Comparison of ENCODE assay signal across 20 cellular contexts in the genomic region with DNA sequence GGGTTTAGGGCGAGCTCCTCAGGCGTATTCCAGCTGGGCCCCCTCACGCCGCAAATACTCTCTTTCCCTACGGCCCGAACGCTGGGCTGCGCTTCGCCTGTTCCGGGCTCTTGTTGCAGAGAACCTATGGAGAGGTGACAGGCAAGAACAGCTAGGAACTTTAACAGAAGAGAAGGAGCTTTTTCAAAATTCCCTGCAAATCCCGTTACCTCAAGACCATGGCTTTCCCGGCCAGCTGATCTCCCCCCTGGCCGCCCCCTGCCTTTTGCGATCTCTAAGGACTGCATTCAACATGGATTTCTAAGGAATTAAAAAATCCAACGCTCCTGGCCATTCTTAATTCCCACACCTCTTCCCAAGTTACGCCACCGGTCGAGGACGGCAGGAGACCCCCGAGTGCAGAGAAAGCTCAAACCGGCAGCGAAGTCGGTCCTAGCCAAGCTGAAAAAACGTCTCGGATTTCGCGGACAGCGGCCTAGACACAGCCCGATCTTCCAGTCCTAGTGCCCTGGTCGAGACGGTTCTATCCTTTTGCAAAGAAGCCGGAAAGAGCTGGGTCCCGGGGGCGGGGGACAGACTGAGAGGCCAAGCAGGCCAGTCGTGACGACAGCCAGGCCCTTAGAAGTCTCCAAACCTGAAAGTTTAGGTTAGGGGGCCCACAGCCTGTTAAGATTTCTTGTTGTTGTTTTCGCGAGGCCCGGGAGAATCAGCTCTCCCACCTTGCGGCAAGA. TPM values are rescaled to one million over a fixed set of nuclear protein-coding genes. Genes with fewer than 3 reads are reported as not detected.
A peak's percentile ranks its signal among the peaks of the same experiment; 100 is the strongest.
DNase-seq lines count a peak whose midpoint lies in the region; ATAC-seq, FAIRE-seq and TF ChIP-seq lines count a peak whose summit lies in the region.
"Had no signal": no experiment of that assay in that cellular context is flagged by ENCODE, and none has a peak within 500 bp of the region (broad histone marks: within the 10 kb centered on the region; RNA-seq: fewer than 3 reads in every experiment).

No MANE protein-coding gene starts in this region.

- H3K4me2 ChIP-seq in endothelial cell of umbilical vein (ENCODE audit: insufficient read depth, low read length) (no peak overlapping the region), neuronal stem cell (ENCODE audit: insufficient read depth, low read length, poor library complexity, severe bottlenecking) (no peak overlapping the region)

- no peaks in the 10 kb centered on the region for H3K79me2 ChIP-seq in endothelial cell of umbilical vein (ENCODE audit: control insufficient read depth, insufficient read depth, low read length)

- H3K9me3 ChIP-seq in HUES6 (ENCODE audit: control insufficient read depth, insufficient read depth, low read depth, low read length) (no peaks in the 10 kb centered on the region), endothelial cell of umbilical vein (replicated peaks; ENCODE audit: control insufficient read depth, insufficient read depth, low read length) (no peaks in the 10 kb centered on the region), neuronal stem cell (replicated peaks in 1 of 2; ENCODE audit: control insufficient read depth in 2 of 2, insufficient read depth in 1 of 2, low read depth in 1 of 2, low read length in 2 of 2) (no peaks in the 10 kb centered on the region), HAP-1 (no peaks in the 10 kb centered on the region; the same call in 1 of the 2 replicates)
- H3K9me3 ChIP-seq: transverse colon had no signal

- H3K23ac ChIP-seq in neuronal stem cell (ENCODE audit: low read depth, low read length, poor library complexity) = no peak overlapping the region

- H2BK15ac ChIP-seq in neuronal stem cell (ENCODE audit: low read length) = no peak overlapping the region

- H3K4me3 ChIP-seq in AG10803 (ENCODE audit: low read length) (peak overlapping the region; percentile 70), HUES6 (ENCODE audit: low read depth, low read length) (peak overlapping the region; percentile 49), endothelial cell of umbilical vein (replicated peaks in 1 of 3; ENCODE audit: insufficient read depth in 1 of 3, low read depth in 1 of 3, low read length in 3 of 3) (no peak overlapping the region), neuronal stem cell (ENCODE audit: low read length in 2 of 2) (no peak overlapping the region), HAP-1 (no peak overlapping the region)
- H3K4me3 ChIP-seq: transverse colon had no signal

- no peak overlapping the region for H2AK5ac ChIP-seq in neuronal stem cell (ENCODE audit: low read depth, low read length)

- H3K9me1 ChIP-seq in endothelial cell of umbilical vein (replicated peaks; ENCODE audit: control insufficient read depth, extremely low read depth, insufficient read depth, low read length) = no peaks in the 10 kb centered on the region

- no peak for ATAC-seq in HG03460 (IDR thresholded peaks at IDR 0.05; ENCODE audit: unreplicated experiment)
- no peak for ATAC-seq in GM18867 (IDR thresholded peaks at IDR 0.05; ENCODE audit: unreplicated experiment)
- ATAC-seq: effector memory CD8-positive, alpha-beta T cell had no signal

- H4K91ac ChIP-seq in neuronal stem cell (ENCODE audit: low read depth, low read length, poor library complexity) = no peak overlapping the region

- TF ChIP-seq CTCF in AG10803 (conservative IDR thresholded peaks at IDR 0.05; ENCODE audit: low read length) = no peak
- TF ChIP-seq CTCF in endothelial cell of umbilical vein (IDR thresholded peaks at IDR 0.05; ENCODE audit: extremely low read depth in 1 of 2, insufficient read depth in 1 of 2, low read depth in 1 of 2, low read length in 2 of 2) = no peak

- H2BK120ac ChIP-seq in neuronal stem cell (ENCODE audit: low read depth, low read length) = no peak overlapping the region

- H2BK12ac ChIP-seq in neuronal stem cell (ENCODE audit: low read length) = no peak overlapping the region

- H3K4ac ChIP-seq in neuronal stem cell (ENCODE audit: low read length) = no peak overlapping the region

- CTCF ChIA-PET in endothelial cell of umbilical vein (lab: Charles Lee) = interaction anchor here (1.3 to 1.7 kb wide), 2 partner anchors 10 to 19 kb away, joined by 7 to 9 read pairs; no protein-coding TSS in a partner anchor

- no peak for TF ChIP-seq POLR2A in endothelial cell of umbilical vein (IDR thresholded peaks at IDR 0.05; ENCODE audit: low read depth, low read length)

- no TSS peak for BruUV-seq in endothelial cell of umbilical vein (replicated peaks; lab: Mats Ljungman, UMichigan)

- dilution Hi-C loops in endothelial cell of umbilical vein (cut with MboI; ENCODE audit: extremely low pct_ligation_motif_present, low sequenced_read_pairs) = no loop called here

- H3K9ac ChIP-seq in HUES6 (ENCODE audit: low read length) = no peak overlapping the region
- no peak overlapping the region for H3K9ac ChIP-seq in endothelial cell of umbilical vein (replicated peaks; ENCODE audit: extremely low read depth, insufficient read depth, low read length)
- H3K9ac ChIP-seq in neuronal stem cell (ENCODE audit: low read depth, low read length, poor library complexity) = no peak overlapping the region

- H3K27ac ChIP-seq in HUES6 (ENCODE audit: low read depth, low read length) = no peak overlapping the region
- no peak overlapping the region for H3K27ac ChIP-seq in endothelial cell of umbilical vein (ENCODE audit: insufficient read depth, low read depth, low read length)
- H3K27ac ChIP-seq in neuronal stem cell (replicated peaks; ENCODE audit: low read length) = no peak overlapping the region
- H3K27ac ChIP-seq: RWPE1, transverse colon had no signal

- no peak overlapping the region for H2BK5ac ChIP-seq in neuronal stem cell (ENCODE audit: low read length)

- H3K18ac ChIP-seq in neuronal stem cell (ENCODE audit: low read length) = no peak overlapping the region

- H3K4me1 ChIP-seq in HUES6 (ENCODE audit: control insufficient read depth, insufficient read depth, low read length) (peaks cover 64% of the 10 kb centered on the region), endothelial cell of umbilical vein (ENCODE audit: control insufficient read depth, extremely low read depth, insufficient read depth, low read length) (peaks cover 12% of the 10 kb centered on the region), neuronal stem cell (ENCODE audit: control insufficient read depth in 2 of 2, insufficient read depth in 1 of 2, low read depth in 1 of 2, low read length in 2 of 2) (peaks cover 8% of the 10 kb centered on the region in 2 donors), HAP-1 (no peaks in the 10 kb centered on the region)

- H3K14ac ChIP-seq in neuronal stem cell (ENCODE audit: low read length) = no peak overlapping the region

- in situ Hi-C loops in HAP-1 (cut with MboI; ENCODE audit: low sequenced_read_pairs) = loop anchor here (10.0 kb wide), 1 partner anchor 1114 kb away; no protein-coding TSS in a partner anchor

- H2AFZ ChIP-seq in endothelial cell of umbilical vein (ENCODE audit: low read depth, low read length) (no peak overlapping the region), neuronal stem cell (ENCODE audit: low read length) (peak overlapping the region; percentile 88)

- H3K79me1 ChIP-seq in neuronal stem cell (ENCODE audit: low read depth, low read length) = no peaks in the 10 kb centered on the region

- whole genome bisulfite sequencing in neuronal stem cell (ENCODE audit: extremely low coverage in 2 of 2, insufficient read length in 2 of 2, insufficient replicate concordance in 1 of 2), 2 donors = no CpG with 5 or more reads among the region's 40 CpGs

- H3K27me3 ChIP-seq in HUES6 (ENCODE audit: control insufficient read depth, insufficient read depth, low read length) = peaks cover 100% of the 10 kb centered on the region
- H3K27me3 ChIP-seq in endothelial cell of umbilical vein (ENCODE audit: control insufficient read depth in 2 of 2, insufficient read depth in 2 of 2, low read length in 2 of 2) = peaks cover 95 to 98% of the 10 kb centered on the region in 2 experiments
- H3K27me3 ChIP-seq in neuronal stem cell (ENCODE audit: control insufficient read depth in 3 of 3, insufficient read depth in 3 of 3, low read depth in 1 of 3, low read length in 3 of 3) = peaks cover 78 to 100% (median 100%) of the 10 kb centered on the region in 3 experiments
- H3K27me3 ChIP-seq in HAP-1 (ENCODE audit: low read depth) = no peaks in the 10 kb centered on the region

- H4K20me1 ChIP-seq in endothelial cell of umbilical vein (replicated peaks; ENCODE audit: control insufficient read depth, extremely low read depth, insufficient read depth, low read length) = no peaks in the 10 kb centered on the region

- H3K36me3 ChIP-seq in HUES6 (ENCODE audit: control insufficient read depth, insufficient read depth, low read length) (no peaks in the 10 kb centered on the region), endothelial cell of umbilical vein (ENCODE audit: control insufficient read depth in 2 of 2, extremely low read depth in 1 of 2, insufficient read depth in 2 of 2, low read length in 2 of 2) (no peaks in the 10 kb centered on the region), neuronal stem cell (replicated peaks in 1 of 2; ENCODE audit: control insufficient read depth in 2 of 2, insufficient read depth in 2 of 2, low read length in 2 of 2) (no peaks in the 10 kb centered on the region), HAP-1 (replicated peaks) (no peaks in the 10 kb centered on the region)
- H3K36me3 ChIP-seq: transverse colon had no signal

- H4K8ac ChIP-seq in neuronal stem cell (ENCODE audit: low read depth, low read length) = no peak overlapping the region

- DNase-seq in AG10803 (ENCODE audit: low read depth) (no peak), endothelial cell of umbilical vein (ENCODE audit: low read depth, low spot score) (no peak), neuronal stem cell (ENCODE audit: low spot score) (no peak), HAP-1 (ENCODE audit: low spot score in 2 of 2) (no peak), mucosa of gallbladder (ENCODE audit: low spot score) (no peak)
- DNase-seq: activated CD4-positive, alpha-beta T cell treated with anti-CD3 and anti-CD28 coated beads, Interleukin-2, amount 50 U/mL, for 4 hours; DMS53; effector memory CD8-positive, alpha-beta T cell; Karpas-422; NCI-H1436; NCI-H524 treated with DMSO at 0.1 percent for 48 hours; occipital lobe; stimulated activated CD4-positive, alpha-beta T cell treated with anti-CD3 and anti-CD28 coated beads, Interleukin-15, amount 100 ng/mL, for 24 hours; transverse colon had no signal

- no peak for FAIRE-seq in endothelial cell of umbilical vein (lab: Jason Lieb, UNC)
- FAIRE-seq: GM12891 had no signal

- POLR2A ChIA-PET in endothelial cell of umbilical vein (lab: Charles Lee) = no interaction called here

- intact Hi-C loops in endothelial cell of umbilical vein (cut with micrococcal nuclease) = no loop called here

RNA-seq across cellular contexts. Expression of a gene that starts 1.0 kb away (rescaled TPM):
- total RNA-seq in endothelial cell of umbilical vein (not detected in 2 replicates), mucosa of gallbladder (0.20 TPM)
- polyA plus RNA-seq in endothelial cell of umbilical vein = 0.01 and 0.05 TPM in 2 replicates
- polyA plus RNA-seq in endothelial cell of umbilical vein (2011; cell fraction: cytosol; rRNA removed) = 0.03 TPM in 1 of 2 replicates, not detected in the other
- polyA plus RNA-seq in endothelial cell of umbilical vein (2011; cell fraction: nucleus; rRNA removed) = 0.07 TPM in 1 of 2 replicates, not detected in the other
- polyA plus RNA-seq in endothelial cell of umbilical vein (2012) = not detected in 2 replicates
- polyA minus RNA-seq in endothelial cell of umbilical vein = 0.08 TPM in 1 of 2 replicates, not detected in the other
- polyA minus RNA-seq in endothelial cell of umbilical vein (2011; cell fraction: cytosol; rRNA and poly(A)+ RNA removed) = not detected
- polyA minus RNA-seq in endothelial cell of umbilical vein (2011; cell fraction: nucleus; rRNA and poly(A)+ RNA removed) = 0.10 TPM in 1 of 2 replicates, not detected in the other
- polyA plus RNA-seq in neuronal stem cell (2013, experiment 1 of 2) = not detected
- polyA plus RNA-seq in neuronal stem cell (2013, experiment 2 of 2) = 0.03 TPM
- total RNA-seq: activated T-helper 1 cell treated with anti-CD3 and anti-CD28 coated beads, Interleukin-12 subunit alpha, Interleukin-12 subunit beta, Interleukin-2, Interleukin-4 antibody, amounts not matched to agents 30 ng/mL and 10 ng/mL and 1 ng/mL, durations not matched to agents 14 hours and 24 hours and 36 hours had no signal

Comparison
In these comparisons a context has a peak if more than half of its experiments do, and no peak if none do; other contexts are left out.
1. H3K4me3 ChIP-seq: peak in AG10803 (single experiment) and HUES6 (single experiment); none in endothelial cell of umbilical vein (0 of 3), neuronal stem cell (0 of 2) and HAP-1 (single experiment).